ENCODE assay signal across 12 cellular contexts in genomic region chr7:130966246-130967009, GRCh38.
DNase-seq lines count a peak whose midpoint lies in the region; ATAC-seq and TF ChIP-seq lines count a peak whose summit lies in the region.
"Had no signal": no experiment of that assay in that cellular context is flagged by ENCODE, and none has a peak within 500 bp of the region (broad histone marks: within the 10 kb centered on the region; RNA-seq: fewer than 3 reads in every experiment).

No MANE protein-coding gene starts in this region.

- peaks cover 7% of the 10 kb centered on the region for H3K36me3 Mint-ChIP-seq in chondrocyte (ENCODE audit: low read depth)

- no peak overlapping the region for H3K4me3 ChIP-seq in AG10803 (ENCODE audit: low read length)
- H3K4me3 ChIP-seq in mucosa of descending colon: no peak overlapping the region

- H3K9me3 Mint-ChIP-seq in chondrocyte (ENCODE audit: low read depth): no peaks in the 10 kb centered on the region
- H3K9me3 Mint-ChIP-seq: CD4-positive, CD25-positive, alpha-beta regulatory T cell had no signal

- peak overlapping the region; percentile 43 for H3K27ac Mint-ChIP-seq in chondrocyte (ENCODE audit: unreplicated experiment)
- H3K27ac Mint-ChIP-seq: progenitor cell of endocrine pancreas had no signal

- H3K4me1 Mint-ChIP-seq in chondrocyte (ENCODE audit: low read depth): peaks cover 29% of the 10 kb centered on the region

- H3K4me1 ChIP-seq in mucosa of descending colon (ENCODE audit: low read depth): no peaks in the 10 kb centered on the region

- no peaks in the 10 kb centered on the region for H3K9me3 ChIP-seq in mucosa of descending colon

- no peaks in the 10 kb centered on the region for H3K36me3 ChIP-seq in mucosa of descending colon (ENCODE audit: low read depth)

- no peak overlapping the region for H3K4me3 Mint-ChIP-seq in chondrocyte (ENCODE audit: unreplicated experiment)

- DNase-seq in AG10803 (ENCODE audit: low read depth) (peak; percentile 81), chondrocyte (ENCODE audit: low spot score) (no peak), activated gamma-delta T cell treated with Interleukin-2 at 50 U/mL for 16 hours (no peak), nucleus accumbens (lab: John Stamatoyannopoulos, UW) (no peak), mucosa of descending colon (no peak)
- DNase-seq in activated effector memory CD4-positive, alpha-beta T cell treated with anti-CD3 and anti-CD28 coated beads, Interleukin-2, amount 50 U/mL, for 16 hours: no peak
- DNase-seq: activated CD4-positive, alpha-beta T cell treated with anti-CD3 and anti-CD28 coated beads for 48 hours; CD4-positive, CD25-positive, alpha-beta regulatory T cell; NCI-H187 had no signal

- TF ChIP-seq CTCF in AG10803 (conservative IDR thresholded peaks at IDR 0.05; ENCODE audit: low read length) (no peak), chondrocyte (IDR thresholded peaks at IDR 0.05) (no peak), mucosa of descending colon (IDR thresholded peaks at IDR 0.05) (no peak)

- intact Hi-C loops in mucosa of descending colon (cut with DNase I, micrococcal nuclease): no loop called here

- H3K27me3 Mint-ChIP-seq in chondrocyte (ENCODE audit: low read depth): no peaks in the 10 kb centered on the region
- H3K27me3 Mint-ChIP-seq: CD4-positive, CD25-positive, alpha-beta regulatory T cell; progenitor cell of endocrine pancreas had no signal

- peak; percentile 69 for ATAC-seq in GM19023 (IDR thresholded peaks at IDR 0.05; ENCODE audit: unreplicated experiment)
- peak; percentile 49 for ATAC-seq in HG03439 (IDR thresholded peaks at IDR 0.05; ENCODE audit: unreplicated experiment)
- ATAC-seq in mucosa of descending colon: no peak
